Comparison of ENCODE assay signal across 28 cellular contexts in the genomic region with DNA sequence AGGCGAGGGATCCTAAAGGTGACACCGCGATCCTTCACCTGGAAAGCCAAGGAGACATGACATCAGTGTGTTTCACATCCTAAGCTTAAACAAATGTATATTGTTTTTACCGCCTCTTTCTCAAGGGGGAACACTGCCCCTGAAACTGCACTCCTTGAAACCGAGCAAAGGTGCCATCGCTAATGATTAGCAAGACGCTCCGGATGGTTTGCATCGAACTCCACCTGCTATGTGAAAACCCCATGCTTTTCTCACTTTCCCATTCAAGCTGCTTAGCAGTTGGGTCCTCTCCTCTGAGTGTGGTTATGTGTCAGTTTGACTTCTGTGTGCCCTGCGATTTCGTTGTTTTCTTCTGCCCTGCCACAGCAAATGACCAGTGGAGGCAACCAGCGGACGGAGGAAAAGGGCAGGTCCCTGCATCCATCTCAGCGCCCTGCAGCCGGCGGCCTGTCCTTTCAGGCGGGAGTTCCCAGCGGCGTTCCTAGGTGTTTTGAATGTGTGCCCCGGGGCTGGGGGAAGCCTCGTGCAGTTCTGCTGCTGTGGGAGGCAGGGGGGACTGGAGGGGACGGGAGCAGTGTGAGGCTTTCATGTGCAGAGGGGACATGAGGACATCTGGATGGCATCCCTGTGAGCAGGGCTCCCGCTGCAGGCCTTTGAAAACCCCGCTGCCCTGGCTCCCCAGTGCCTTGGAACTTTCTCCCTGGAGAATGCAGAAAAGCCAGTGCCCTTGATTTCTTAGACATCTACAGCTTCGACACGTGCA. TPM values are rescaled to one million over a fixed set of nuclear protein-coding genes. Genes with fewer than 3 reads are reported as not detected.
DNase-seq lines count a peak whose midpoint lies in the region; ATAC-seq, FAIRE-seq and TF ChIP-seq lines count a peak whose summit lies in the region.
"Had no signal": no experiment of that assay in that cellular context is flagged by ENCODE, and none has a peak within 500 bp of the region (broad histone marks: within the 10 kb centered on the region; RNA-seq: fewer than 3 reads in every experiment).

No MANE protein-coding gene starts in this region.

- no peak overlapping the region for H3K27ac Mint-ChIP-seq in stimulated activated memory B cell treated with anti-CD40 and anti-IgM and Interleukin-4, amounts not matched to agents 10 μg/mL and 1 μg/mL and 100 μg/mL, for 72 hours
- H3K27ac Mint-ChIP-seq: activated CD8-positive, alpha-beta T cell treated with anti-CD3 and anti-CD28 coated beads, Interleukin-2, amount 10 ng/mL, durations not matched to agents 7 days and 5 days; activated naive CD4-positive, alpha-beta T cell treated with anti-CD3 and anti-CD28 coated beads, Interleukin-2, amount 50 U/mL, for 72 hours; activated T-helper 2 cell treated with anti-CD3 and anti-CD28 coated beads, Interferon-gamma antibody, Interleukin-2, Interleukin-4, amounts not matched to agents 10 μg/mL and 5 μg/mL and 100 μg/mL, durations not matched to agents 14 hours and 24 hours and 36 hours; CD4-positive, alpha-beta T cell; IgD-negative memory B cell; immature natural killer cell; memory B cell had no signal

- H3K36me3 ChIP-seq in HepG2 (replicated peaks in 1 of 2; ENCODE audit: control insufficient read depth in 1 of 2, insufficient read depth in 2 of 2, low read length in 2 of 2) (no peaks in the 10 kb centered on the region), right lobe of liver (no peaks in the 10 kb centered on the region)
- H3K36me3 ChIP-seq: cardiac muscle cell, esophagus squamous epithelium, SJSA1, stomach, tibial artery had no signal

- peaks cover 11% of the 10 kb centered on the region for H3K4me1 Mint-ChIP-seq in stimulated activated memory B cell treated with anti-CD40 and anti-IgM and Interleukin-4, amounts not matched to agents 10 μg/mL and 1 μg/mL and 100 μg/mL, for 72 hours
- H3K4me1 Mint-ChIP-seq: immature natural killer cell had no signal

- no peak overlapping the region for H3K27ac ChIP-seq in HepG2 (ENCODE audit: extremely low read length, insufficient read depth, low read length)
- no peak overlapping the region for H3K27ac ChIP-seq in right lobe of liver
- H3K27ac ChIP-seq: cardiac muscle cell, esophagus squamous epithelium, SJSA1, tibial artery had no signal

- H3K4me3 ChIP-seq in HepG2 (replicated peaks in 1 of 3; ENCODE audit: insufficient read depth in 1 of 3, low read depth in 2 of 3, low read length in 3 of 3) (no peak overlapping the region), right lobe of liver (no peak overlapping the region)
- H3K4me3 ChIP-seq: cardiac muscle cell, esophagus squamous epithelium, SJSA1, stomach, tibial artery had no signal

- TF ChIP-seq CTCF in HepG2 (CRISPR knock-in tag; IDR thresholded peaks at IDR 0.05) (no peak), right lobe of liver (IDR thresholded peaks at IDR 0.05) (no peak)

- POLR2A ChIA-PET in HepG2 (lab: Yijun Ruan, JAX) = no interaction called here

- no peak overlapping the region for H3K4me3 Mint-ChIP-seq in stimulated activated memory B cell treated with anti-CD40 and anti-IgM and Interleukin-4, amounts not matched to agents 10 μg/mL and 1 μg/mL and 100 μg/mL, for 72 hours
- H3K4me3 Mint-ChIP-seq: activated CD8-positive, alpha-beta T cell treated with anti-CD3 and anti-CD28 coated beads, Interleukin-2, amount 10 ng/mL, durations not matched to agents 7 days and 5 days; CD4-positive, alpha-beta T cell; immature natural killer cell; memory B cell had no signal

- H3K4me1 ChIP-seq in HepG2 (ENCODE audit: insufficient read depth, low read length) (peaks cover 40% of the 10 kb centered on the region), right lobe of liver (peaks cover 0 to 36% (median 9%) of the 10 kb centered on the region in 4 donors)
- H3K4me1 ChIP-seq: SJSA1 had no signal

- WGBS in HepG2 (ENCODE audit: low lambda C conversion rate) = 61% methylated on average over 21 of the region's 26 CpGs
- 76% methylated on average over 20 of the region's 26 CpGs for WGBS in right lobe of liver (ENCODE audit: insufficient coverage, low coverage, low lambda C conversion rate, missing lambda C conversion rate)

- H3K4me2 ChIP-seq in HepG2 (ENCODE audit: low read depth, low read length) = 0 out of 2 replicates have a peak overlapping the region, but pooled peaks have one; percentile 3

- H3K9ac ChIP-seq in HepG2 (ENCODE audit: insufficient read depth, low read depth, low read length) = no peak overlapping the region

- peak; percentile 39 for ATAC-seq in HepG2
- no peak for ATAC-seq in right lobe of liver
- ATAC-seq in SK-N-SH treated with all-trans-retinoic acid at 6 μM for 48 hours = peak; percentile 10; the same call in 1 of the 3 replicates
- ATAC-seq in stimulated activated memory B cell treated with anti-CD40 and anti-IgM and Interleukin-4, amounts not matched to agents 10 μg/mL and 1 μg/mL and 100 μg/mL, for 72 hours = no peak
- ATAC-seq in HG02981 (IDR thresholded peaks at IDR 0.05; ENCODE audit: unreplicated experiment) = no peak
- ATAC-seq: activated CD8-positive, alpha-beta T cell treated with anti-CD3 and anti-CD28 coated beads, Interleukin-2, amount 10 ng/mL, durations not matched to agents 7 days and 5 days had no signal

- intact Hi-C loops in HepG2 (cut with micrococcal nuclease; ENCODE audit: unreplicated experiment) (no loop called here), right lobe of liver (cut with DNase I) (no loop called here)

- in situ Hi-C loops in HepG2 (cut with HindIII; ENCODE audit: extremely low pct_ligation_motif_present, low pct_unique_long_range_greater_than_20kb) = no loop called here

- H3K9me3 ChIP-seq in HepG2 (ENCODE audit: low read length) (no peaks in the 10 kb centered on the region), right lobe of liver (no peaks in the 10 kb centered on the region)
- H3K9me3 ChIP-seq: esophagus squamous epithelium, SJSA1, stomach, tibial artery had no signal

- TF ChIP-seq EP300 in HepG2 (IDR thresholded peaks at IDR 0.05; ENCODE audit: low read depth in 2 of 2, low read length in 2 of 2) (no peak), HepG2 (CRISPR knock-in tag; IDR thresholded peaks at IDR 0.05; ENCODE audit: borderline replicate concordance) (no peak)

- no peaks in the 10 kb centered on the region for H4K20me1 ChIP-seq in HepG2 (ENCODE audit: insufficient read depth, low read length)

- no peaks in the 10 kb centered on the region for H3K27me3 ChIP-seq in HepG2 (ENCODE audit: control insufficient read depth in 1 of 2, insufficient read depth in 2 of 2, low read length in 2 of 2)
- no peaks in the 10 kb centered on the region for H3K27me3 ChIP-seq in right lobe of liver
- H3K27me3 ChIP-seq: cardiac muscle cell, esophagus squamous epithelium, SJSA1, stomach, tibial artery had no signal

- DNase-seq in HepG2 (ENCODE audit: low spot score) = no peak
- no peak for DNase-seq in right lobe of liver
- DNase-seq in iPS-NIHi11 (ENCODE audit: low spot score) = peak; percentile 38
- peak; percentile 53 for DNase-seq in retina
- DNase-seq in NCI-H2029 (lab: John Stamatoyannopoulos, UW) = no peak
- DNase-seq: activated CD8-positive, alpha-beta T cell treated with anti-CD3 and anti-CD28 coated beads, Interleukin-2, amount 10 ng/mL, durations not matched to agents 7 days and 5 days; CD4-positive, alpha-beta T cell; esophagus squamous epithelium; immature natural killer cell; naive B cell; NCI-H1105; NCI-H1930; stomach; T-helper 1 cell; tibial artery had no signal

- H3K36me3 Mint-ChIP-seq in stimulated activated memory B cell treated with anti-CD40 and anti-IgM and Interleukin-4, amounts not matched to agents 10 μg/mL and 1 μg/mL and 100 μg/mL, for 72 hours = no peaks in the 10 kb centered on the region
- H3K36me3 Mint-ChIP-seq: activated naive CD4-positive, alpha-beta T cell treated with anti-CD3 and anti-CD28 coated beads, Interleukin-2, amount 50 U/mL, for 72 hours; memory B cell; naive B cell had no signal

- peaks cover under 1% of the 10 kb centered on the region for H3K9me3 Mint-ChIP-seq in stimulated activated memory B cell treated with anti-CD40 and anti-IgM and Interleukin-4, amounts not matched to agents 10 μg/mL and 1 μg/mL and 100 μg/mL, for 72 hours
- H3K9me3 Mint-ChIP-seq: activated T-helper 2 cell treated with anti-CD3 and anti-CD28 coated beads, Interferon-gamma antibody, Interleukin-2, Interleukin-4, amounts not matched to agents 10 μg/mL and 5 μg/mL and 100 μg/mL, durations not matched to agents 14 hours and 24 hours and 36 hours; CD4-positive, alpha-beta T cell; IgD-negative memory B cell; immature natural killer cell; memory B cell; naive B cell had no signal

- no peaks in the 10 kb centered on the region for H3K27me3 Mint-ChIP-seq in stimulated activated memory B cell treated with anti-CD40 and anti-IgM and Interleukin-4, amounts not matched to agents 10 μg/mL and 1 μg/mL and 100 μg/mL, for 72 hours
- H3K27me3 Mint-ChIP-seq: CD4-positive, alpha-beta T cell; memory B cell; naive B cell had no signal

- CTCF ChIA-PET in HepG2 (lab: Yijun Ruan, JAX; ENCODE audit: low intra/inter-chr PET ratio, low total read pairs) = no interaction called here

- no peaks in the 10 kb centered on the region for H3K79me2 ChIP-seq in HepG2 (ENCODE audit: insufficient read depth, low read length)

- FAIRE-seq in HepG2 (lab: Jason Lieb, UNC) = no peak
- FAIRE-seq: endometrium, frontal cortex, small intestine, TTC549 had no signal

- no peak for TF ChIP-seq RAD21 in HepG2 (CRISPR knock-in tag; IDR thresholded peaks at IDR 0.05)

- TF ChIP-seq POLR2A in HepG2 (IDR thresholded peaks at IDR 0.05; ENCODE audit: insufficient read depth in 1 of 2, low read depth in 2 of 2, low read length in 2 of 2) (no peak), right lobe of liver (IDR thresholded peaks at IDR 0.05) (no peak)

- no peak overlapping the region for H2AFZ ChIP-seq in HepG2 (ENCODE audit: low read length)

- BruUV-seq in HepG2 (replicated peaks; lab: Mats Ljungman, UMichigan) = no TSS peak

RNA-seq across cellular contexts. Expression of gene ZBTB18, which starts 16.1 kb away (rescaled TPM):
- total RNA-seq in HepG2 (2016; rRNA removed; fragmentation: Illumina TruSeq; extraction: Trizol) (3.1 TPM in 2 replicates), right lobe of liver (10 to 100 TPM in 3 of 6 experiments, 1 to 10 TPM in 3; 9.0 to 16.1 (median 10.0) TPM)
- total RNA-seq in HepG2 (2016; cell fraction: cytosol; rRNA removed; fragmentation: Illumina TruSeq; extraction: Trizol; ENCODE audit: low read depth) = 0.44 and 0.51 TPM in 2 replicates
- total RNA-seq in HepG2 (2016; cell fraction: insoluble cytoplasmic fraction; rRNA removed; fragmentation: Illumina TruSeq; extraction: Trizol) = 2.8 and 3.3 TPM in 2 replicates
- total RNA-seq in HepG2 (2016; cell fraction: membrane; rRNA removed; fragmentation: Illumina TruSeq; extraction: Trizol) = 2.2 and 2.5 TPM in 2 replicates
- 2.1 and 2.7 TPM in 2 replicates for total RNA-seq in HepG2 (2016; cell fraction: nucleus; rRNA removed; fragmentation: Illumina TruSeq; extraction: Trizol)
- polyA plus RNA-seq in HepG2 (2011; rRNA removed) = 4.3 and 4.4 TPM in 2 replicates
- polyA plus RNA-seq in HepG2 (2011; cell fraction: cytosol; rRNA removed) = 2.7 TPM in 2 replicates
- 8.0 and 9.0 TPM in 2 replicates for polyA plus RNA-seq in HepG2 (2011; cell fraction: nucleus; rRNA removed)
- 3.9 and 4.1 TPM in 2 replicates for polyA plus RNA-seq in HepG2 (2012)
- polyA plus RNA-seq in HepG2 (2016; cell fraction: cytosol; fragmentation: Illumina TruSeq; extraction: Trizol; ENCODE audit: low read depth) = 0.16 and 0.23 TPM in 2 replicates
- 2.4 and 3.0 TPM in 2 replicates for polyA plus RNA-seq in HepG2 (2016; cell fraction: insoluble cytoplasmic fraction; fragmentation: Illumina TruSeq; extraction: Trizol; ENCODE audit: low read depth)
- polyA plus RNA-seq in HepG2 (2016; cell fraction: membrane; fragmentation: Illumina TruSeq; extraction: Trizol; ENCODE audit: low read depth) = 1.1 and 1.4 TPM in 2 replicates
- polyA plus RNA-seq in HepG2 (2016; cell fraction: nucleus; fragmentation: Illumina TruSeq; extraction: Trizol; ENCODE audit: insufficient read depth, low read depth) = 6.3 and 6.5 TPM in 2 replicates
- 2.7 and 7.5 TPM in 2 replicates for polyA minus RNA-seq in HepG2 (2011; rRNA and poly(A)+ RNA removed; ENCODE audit: low replicate concordance)
- 3.6 and 4.1 TPM in 2 replicates for polyA minus RNA-seq in HepG2 (2011; cell fraction: cytosol; rRNA and poly(A)+ RNA removed)
- polyA minus RNA-seq in HepG2 (2011; cell fraction: nucleus; rRNA and poly(A)+ RNA removed) = 4.1 and 4.2 TPM in 2 replicates

Comparison
In these comparisons a context has a peak if more than half of its experiments do, and no peak if none do; other contexts are left out.
1. ATAC-seq: peak in HepG2 (single experiment) and SK-N-SH treated with all-trans-retinoic acid at 6 μM for 48 hours (single experiment); none in right lobe of liver (0 of 4), stimulated activated memory B cell treated with anti-CD40 and anti-IgM and Interleukin-4, amounts not matched to agents 10 μg/mL and 1 μg/mL and 100 μg/mL, for 72 hours (single experiment) and HG02981 (single experiment).
2. DNase-seq: peak in iPS-NIHi11 (single experiment) and retina (single experiment); none in HepG2 (single experiment), right lobe of liver (0 of 3) and NCI-H2029 (single experiment).